8 cellular contexts compared by ENCODE assay signal in the genomic region with DNA sequence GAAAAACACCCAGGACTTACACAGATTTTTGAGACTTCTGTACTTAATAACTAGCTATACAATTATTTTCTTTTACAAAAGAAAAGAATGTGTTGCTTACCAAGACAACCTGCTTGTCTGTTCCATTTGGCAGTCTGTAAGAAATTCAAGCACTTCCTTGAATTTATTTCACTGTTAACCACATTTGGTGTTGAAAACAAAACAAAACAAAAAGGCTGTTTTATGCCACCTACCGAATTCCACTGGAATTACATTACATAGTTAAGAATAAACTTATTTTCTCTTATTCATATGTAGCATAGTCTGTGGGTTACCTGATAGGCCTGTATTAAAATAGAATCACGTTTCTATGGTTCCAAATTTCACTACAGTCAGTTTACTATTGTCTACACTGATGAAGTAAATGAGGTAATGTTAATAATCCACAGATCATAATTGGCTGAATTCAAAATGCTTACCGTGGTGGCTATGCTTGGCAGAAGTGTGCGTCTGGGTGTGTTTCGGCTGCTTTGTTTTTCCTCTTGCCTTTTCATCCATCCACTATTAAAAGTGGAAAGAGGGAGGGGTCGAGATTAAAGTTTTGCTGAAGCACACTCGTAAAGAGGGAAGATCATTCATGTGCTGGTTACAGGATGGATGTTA. TPM values are rescaled to one million over a fixed set of nuclear protein-coding genes. Genes with fewer than 3 reads are reported as not detected.
DNase-seq lines count a peak whose midpoint lies in the region; ATAC-seq and TF ChIP-seq lines count a peak whose summit lies in the region.

A gene with protein sequence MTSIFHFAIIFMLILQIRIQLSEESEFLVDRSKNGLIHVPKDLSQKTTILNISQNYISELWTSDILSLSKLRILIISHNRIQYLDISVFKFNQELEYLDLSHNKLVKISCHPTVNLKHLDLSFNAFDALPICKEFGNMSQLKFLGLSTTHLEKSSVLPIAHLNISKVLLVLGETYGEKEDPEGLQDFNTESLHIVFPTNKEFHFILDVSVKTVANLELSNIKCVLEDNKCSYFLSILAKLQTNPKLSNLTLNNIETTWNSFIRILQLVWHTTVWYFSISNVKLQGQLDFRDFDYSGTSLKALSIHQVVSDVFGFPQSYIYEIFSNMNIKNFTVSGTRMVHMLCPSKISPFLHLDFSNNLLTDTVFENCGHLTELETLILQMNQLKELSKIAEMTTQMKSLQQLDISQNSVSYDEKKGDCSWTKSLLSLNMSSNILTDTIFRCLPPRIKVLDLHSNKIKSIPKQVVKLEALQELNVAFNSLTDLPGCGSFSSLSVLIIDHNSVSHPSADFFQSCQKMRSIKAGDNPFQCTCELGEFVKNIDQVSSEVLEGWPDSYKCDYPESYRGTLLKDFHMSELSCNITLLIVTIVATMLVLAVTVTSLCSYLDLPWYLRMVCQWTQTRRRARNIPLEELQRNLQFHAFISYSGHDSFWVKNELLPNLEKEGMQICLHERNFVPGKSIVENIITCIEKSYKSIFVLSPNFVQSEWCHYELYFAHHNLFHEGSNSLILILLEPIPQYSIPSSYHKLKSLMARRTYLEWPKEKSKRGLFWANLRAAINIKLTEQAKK (minus strand): TSS at position 138 of the 642 bp plus-strand sequence. CDS start 5,960 bp downstream, outside the sequence.

- H3K9me3 ChIP-seq in SJSA1 (replicated peaks) (no peaks in the 10 kb centered on the region), transverse colon (no peaks in the 10 kb centered on the region)

- peak within 1 kb of the TSS; percentile 85 for H3K27ac Mint-ChIP-seq in activated T-cell treated with anti-CD3 and anti-CD28 coated beads, Interleukin-2, amount 50 U/mL, for 24 hours
- H3K27ac Mint-ChIP-seq in mesothelial cell of epicardium, result peak within 1 kb of the TSS; percentile 27

- WGBS in transverse colon (ENCODE audit: low coverage in 1 of 2), 2 donors, result 3 to 23% methylated on average over 5 to 7 of the region's 7 CpGs

- H3K36me3 ChIP-seq in SJSA1, result no peaks in the 10 kb centered on the region
- no peaks in the 10 kb centered on the region for H3K36me3 ChIP-seq in transverse colon

- ATAC-seq in HG03342 (IDR thresholded peaks at IDR 0.05; ENCODE audit: unreplicated experiment), result peak; percentile 35

- no peaks in the 10 kb centered on the region for H3K27me3 Mint-ChIP-seq in activated T-cell treated with anti-CD3 and anti-CD28 coated beads, Interleukin-2, amount 50 U/mL, for 24 hours
- no peaks in the 10 kb centered on the region for H3K27me3 Mint-ChIP-seq in mesothelial cell of epicardium (ENCODE audit: low read depth)

- DNase-seq in activated T-cell treated with anti-CD3 and anti-CD28 coated beads, Interleukin-2, amount 50 U/mL, for 24 hours, result no peak
- DNase-seq in activated T-cell treated with anti-CD3 and anti-CD28 coated beads for 4 hours, result no peak
- peak in 1 of 2 experiments; percentile 41 for DNase-seq in SJSA1 (ENCODE audit: low read depth in 1 of 2, low spot score in 2 of 2)
- no peak for DNase-seq in dorsolateral prefrontal cortex
- no peak for DNase-seq in mesothelial cell of epicardium (ENCODE audit: low spot score in 2 of 2, unreplicated experiment in 2 of 2)
- no peak for DNase-seq in transverse colon
- DNase-seq in epidermal melanocyte (ENCODE audit: insufficient read length, low spot score), result no peak

- peak; percentile 55 to 82 (median 70) for TF ChIP-seq CTCF in dorsolateral prefrontal cortex (IDR thresholded peaks at IDR 0.05 in 54 of 56, conservative IDR thresholded peaks at IDR 0.05 in 2 of 56; ENCODE audit: low read depth in 1 of 56, partially characterized antibody in 56 of 56)
- TF ChIP-seq CTCF in mesothelial cell of epicardium (IDR thresholded peaks at IDR 0.05; ENCODE audit: unreplicated experiment), result peak; percentile 77
- peak; percentile 57 to 67 (median 61) for TF ChIP-seq CTCF in transverse colon (IDR thresholded peaks at IDR 0.05)

- H3K27ac ChIP-seq in SJSA1, result peak within 1 kb of the TSS; percentile 55
- H3K27ac ChIP-seq in dorsolateral prefrontal cortex, result peak within 1 kb of the TSS in 58 of 59 donors; percentile 2 to 87 (median 66)
- peak within 1 kb of the TSS; percentile 63 to 78 (median 72) for H3K27ac ChIP-seq in transverse colon

- peak; percentile 48 for TF ChIP-seq POLR2A in transverse colon (IDR thresholded peaks at IDR 0.05)

- peak within 1 kb of the TSS; percentile 39 for H3K4me3 Mint-ChIP-seq in activated T-cell treated with anti-CD3 and anti-CD28 coated beads, Interleukin-2, amount 50 U/mL, for 24 hours
- H3K4me3 Mint-ChIP-seq in mesothelial cell of epicardium, result no peak within 1 kb of the TSS

- H3K4me3 ChIP-seq in SJSA1 (no peak within 1 kb of the TSS), dorsolateral prefrontal cortex (peak within 1 kb of the TSS in 58 of 59 donors; percentile 5 to 60 (median 41)), transverse colon (peak within 1 kb of the TSS in 3 of 4 donors; percentile 19 to 37 (median 22))

- H3K36me3 Mint-ChIP-seq in activated T-cell treated with anti-CD3 and anti-CD28 coated beads, Interleukin-2, amount 50 U/mL, for 24 hours (ENCODE audit: low read depth), result peaks cover 33% of the 10 kb centered on the region
- H3K36me3 Mint-ChIP-seq in mesothelial cell of epicardium, result peaks cover 6% of the 10 kb centered on the region

- intact Hi-C loops in dorsolateral prefrontal cortex (cut with DNase I), result no loop called here
- intact Hi-C loops in transverse colon (cut with DNase I; ENCODE audit: low total_unique reads), result no loop called here

- no peak for TF ChIP-seq EP300 in transverse colon (IDR thresholded peaks at IDR 0.05; ENCODE audit: low read depth)

- in situ Hi-C loops in transverse colon (cut with MboI; ENCODE audit: low pct_ligation_motif_present in 1 of 4, low pct_unique_long_range_greater_than_20kb in 1 of 4, low sequenced_read_pairs in 3 of 4), result no loop called here

- H3K9me3 Mint-ChIP-seq in activated T-cell treated with anti-CD3 and anti-CD28 coated beads, Interleukin-2, amount 50 U/mL, for 24 hours, result peaks cover 22% of the 10 kb centered on the region
- peaks cover 27% of the 10 kb centered on the region for H3K9me3 Mint-ChIP-seq in mesothelial cell of epicardium

- peaks cover 30% of the 10 kb centered on the region for H3K4me1 Mint-ChIP-seq in activated T-cell treated with anti-CD3 and anti-CD28 coated beads, Interleukin-2, amount 50 U/mL, for 24 hours (ENCODE audit: low read depth)
- peaks cover 8% of the 10 kb centered on the region for H3K4me1 Mint-ChIP-seq in mesothelial cell of epicardium

- H3K27me3 ChIP-seq in SJSA1 (replicated peaks) (no peaks in the 10 kb centered on the region), dorsolateral prefrontal cortex (no peaks in the 10 kb centered on the region), transverse colon (no peaks in the 10 kb centered on the region)

- H3K4me1 ChIP-seq in SJSA1 (replicated peaks) (peaks cover 18% of the 10 kb centered on the region; the same call in 1 of the 2 replicates), transverse colon (peaks cover 0 to 24% (median 11%) of the 10 kb centered on the region in 4 donors)

RNA-seq across cellular contexts. Expression of the gene that starts here (rescaled TPM):
- 0.41 and 1.1 TPM in 2 replicates for total RNA-seq in SJSA1 (2014; rRNA removed; shearing (Covaris generic))
- total RNA-seq in dorsolateral prefrontal cortex (10 to 100 TPM in 39 of 120 experiments, 1 to 10 TPM in 81; 1.4 to 23.9 (median 8.6) TPM), mesothelial cell of epicardium (0.77 to 1.2 TPM (median 0.82 TPM) in 3 replicates), transverse colon (10 to 100 TPM in 1 of 4 donors, 1 to 10 TPM in 2, under 1 TPM in 1; 0.20 to 14.0 (median 6.1) TPM)
